ENCODE assay signal across 20 cellular contexts in the genomic region with DNA sequence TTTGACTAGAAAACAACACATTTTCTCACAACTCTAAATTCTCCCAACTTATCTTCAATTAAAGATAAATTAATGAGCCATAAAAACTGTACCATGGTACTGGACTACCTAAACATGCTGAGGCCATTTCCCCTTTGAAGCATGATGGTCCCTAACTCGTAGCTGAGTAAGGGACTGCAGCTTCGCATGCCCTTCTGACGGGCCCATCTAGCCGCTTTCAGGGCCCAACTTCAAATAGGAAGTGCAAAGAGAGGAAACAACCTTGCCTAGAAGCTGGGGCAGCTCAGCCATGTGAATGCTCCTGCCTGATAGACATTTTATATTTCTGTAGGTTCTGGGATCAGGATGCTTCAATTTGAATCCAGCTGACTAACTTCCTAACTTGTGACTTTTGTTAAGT.
DNase-seq lines count a peak whose midpoint lies in the region; ATAC-seq and TF ChIP-seq lines count a peak whose summit lies in the region.
"Had no signal": no experiment of that assay in that cellular context is flagged by ENCODE, and none has a peak within 500 bp of the region (broad histone marks: within the 10 kb centered on the region; RNA-seq: fewer than 3 reads in every experiment).

No MANE protein-coding gene starts in this region.

- intact Hi-C loops in left cardiac atrium (cut with DNase I) (loop anchor here in 1 of 2 donors (5.0 kb wide), 1 partner anchor 65 kb away; no protein-coding TSS in a partner anchor), tibial artery (cut with DNase I; ENCODE audit: low total_unique reads) (loop anchor here (5.0 to 10.0 kb wide), 3 partner anchors 55 to 93 kb away; no protein-coding TSS in a partner anchor)

- H3K14ac ChIP-seq in trophoblast cell (ENCODE audit: low read length): no peak overlapping the region

- H4K91ac ChIP-seq in trophoblast cell (ENCODE audit: low read depth, low read length): no peak overlapping the region

- H2AFZ ChIP-seq in trophoblast cell (ENCODE audit: insufficient read depth, low read length, poor library complexity): no peak overlapping the region

- CTCF ChIA-PET in WTC11 (lab: Charles Lee): no interaction called here

- TF ChIP-seq CTCF in right atrium auricular region (IDR thresholded peaks at IDR 0.05): no peak
- no peak for TF ChIP-seq CTCF in WTC11 (IDR thresholded peaks at IDR 0.05)
- no peak for TF ChIP-seq CTCF in tibial artery (IDR thresholded peaks at IDR 0.05)

- H3K4me1 ChIP-seq in right atrium auricular region: peaks cover 0 to 55% of the 10 kb centered on the region in 2 donors
- peaks cover 0 to 96% (median 22%) of the 10 kb centered on the region in 4 donors for H3K4me1 ChIP-seq in tibial artery
- H3K4me1 ChIP-seq in trophoblast cell (ENCODE audit: control insufficient read depth in 1 of 2, insufficient read depth in 2 of 2, low read length in 2 of 2): no peaks in the 10 kb centered on the region

- H3K4me3 ChIP-seq in right atrium auricular region (no peak overlapping the region), tibial artery (no peak overlapping the region), trophoblast cell (ENCODE audit: low read depth, low read length) (no peak overlapping the region)
- H3K4me3 ChIP-seq: A549, K562 had no signal

- POLR2A ChIA-PET in WTC11 (lab: Charles Lee): no interaction called here

- H3K27me3 Mint-ChIP-seq in WTC11 (ENCODE audit: low read depth): peaks cover 39% of the 10 kb centered on the region

- no peak overlapping the region for H2BK12ac ChIP-seq in trophoblast cell (ENCODE audit: low read length)

- no peaks in the 10 kb centered on the region for H3K79me2 ChIP-seq in trophoblast cell (ENCODE audit: control insufficient read depth, insufficient read depth, low read length, poor library complexity)

- no peak overlapping the region for H4K8ac ChIP-seq in trophoblast cell (ENCODE audit: low read depth, low read length)

- no peaks in the 10 kb centered on the region for H3K36me3 ChIP-seq in right atrium auricular region
- H3K36me3 ChIP-seq in tibial artery: no peaks in the 10 kb centered on the region
- H3K36me3 ChIP-seq in trophoblast cell (ENCODE audit: control insufficient read depth in 1 of 2, insufficient read depth in 2 of 2, low read length in 2 of 2): no peaks in the 10 kb centered on the region

- H3K27ac ChIP-seq in right atrium auricular region (peak overlapping the region; percentile 50 to 63), layer of hippocampus (ENCODE audit: low read depth, low read length) (peak overlapping the region; percentile 15), tibial artery (peak overlapping the region; percentile 25 to 74), trophoblast cell (ENCODE audit: low read depth, low read length) (no peak overlapping the region)
- H3K27ac ChIP-seq: A549, HL-60 had no signal

- H2BK120ac ChIP-seq in trophoblast cell (ENCODE audit: insufficient read depth, low read length, poor library complexity): no peak overlapping the region

- no peaks in the 10 kb centered on the region for H3K79me1 ChIP-seq in trophoblast cell (ENCODE audit: low read length)

- H3K9ac ChIP-seq in trophoblast cell (ENCODE audit: low read length): no peak overlapping the region

- H3K27me3 ChIP-seq in right atrium auricular region (no peaks in the 10 kb centered on the region), layer of hippocampus (ENCODE audit: control insufficient read depth, insufficient read depth, low read length) (no peaks in the 10 kb centered on the region), tibial artery (no peaks in the 10 kb centered on the region), trophoblast cell (ENCODE audit: insufficient read depth, low read length) (no peaks in the 10 kb centered on the region)

- peaks cover 67% of the 10 kb centered on the region for H3K4me1 Mint-ChIP-seq in WTC11

- H3K4me2 ChIP-seq in trophoblast cell (ENCODE audit: low read length): no peak overlapping the region
- H3K4me2 ChIP-seq: A549 had no signal

- no peaks in the 10 kb centered on the region for H3K9me3 ChIP-seq in right atrium auricular region
- H3K9me3 ChIP-seq in tibial artery: no peaks in the 10 kb centered on the region
- no peaks in the 10 kb centered on the region for H3K9me3 ChIP-seq in trophoblast cell (ENCODE audit: insufficient read depth, low read depth, low read length)
- H3K9me3 ChIP-seq: A549 had no signal

- no peak overlapping the region for H3K4me3 Mint-ChIP-seq in WTC11
- H3K4me3 Mint-ChIP-seq: CD4-positive, alpha-beta T cell had no signal

- H3K27ac Mint-ChIP-seq in WTC11: no peak overlapping the region
- H3K27ac Mint-ChIP-seq: CD4-positive, alpha-beta T cell had no signal

- H2BK5ac ChIP-seq in trophoblast cell (ENCODE audit: low read depth, low read length, poor library complexity): no peak overlapping the region

- no peak overlapping the region for H3K4ac ChIP-seq in trophoblast cell (ENCODE audit: low read depth, low read length)

- DNase-seq in right atrium auricular region (ENCODE audit: low spot score) (no peak), left cardiac atrium (no peak), WTC11 (ENCODE audit: low spot score) (no peak), tibial artery (no peak), SW480 (ENCODE audit: low spot score) (no peak), trophoblast cell (no peak)
- DNase-seq: CD4-positive, alpha-beta T cell; DND-41; GDM1; NCI-H1105; NCI-H1694 treated with DMSO at 0.1 percent for 48 hours; NCI-H345; NCI-H526 treated with DMSO at 0.1 percent for 48 hours; OCI-M1; RPMI8226 had no signal

- H2AK5ac ChIP-seq in trophoblast cell (ENCODE audit: low read length): no peak overlapping the region

- H3K23ac ChIP-seq in trophoblast cell (ENCODE audit: low read length): no peak overlapping the region

- H3K9me3 Mint-ChIP-seq in WTC11: 0 out of 2 replicates have a peak, but pooled peaks cover 5% of the 10 kb centered on the region
- H3K9me3 Mint-ChIP-seq: CD4-positive, alpha-beta T cell had no signal

- WGBS in trophoblast cell (ENCODE audit: extremely low coverage, insufficient coverage, insufficient read length): no CpG with 5 or more reads among the region's 4 CpGs

- H3K36me3 Mint-ChIP-seq in WTC11: no peaks in the 10 kb centered on the region

- no peak overlapping the region for H3K18ac ChIP-seq in trophoblast cell (ENCODE audit: low read length)

- no peak for ATAC-seq in left cardiac atrium
- ATAC-seq in WTC11: no peak
- no peak for ATAC-seq in GM21381 (IDR thresholded peaks at IDR 0.05; ENCODE audit: unreplicated experiment)
- ATAC-seq: A549, K562 had no signal

- H4K12ac ChIP-seq in trophoblast cell (ENCODE audit: low read depth, low read length): no peak overlapping the region

TF ChIP-seq in WTC11, 78 proteins besides CTCF, POLR2A, EP300 and RAD21:
- TF ChIP-seq, protein P1, sequence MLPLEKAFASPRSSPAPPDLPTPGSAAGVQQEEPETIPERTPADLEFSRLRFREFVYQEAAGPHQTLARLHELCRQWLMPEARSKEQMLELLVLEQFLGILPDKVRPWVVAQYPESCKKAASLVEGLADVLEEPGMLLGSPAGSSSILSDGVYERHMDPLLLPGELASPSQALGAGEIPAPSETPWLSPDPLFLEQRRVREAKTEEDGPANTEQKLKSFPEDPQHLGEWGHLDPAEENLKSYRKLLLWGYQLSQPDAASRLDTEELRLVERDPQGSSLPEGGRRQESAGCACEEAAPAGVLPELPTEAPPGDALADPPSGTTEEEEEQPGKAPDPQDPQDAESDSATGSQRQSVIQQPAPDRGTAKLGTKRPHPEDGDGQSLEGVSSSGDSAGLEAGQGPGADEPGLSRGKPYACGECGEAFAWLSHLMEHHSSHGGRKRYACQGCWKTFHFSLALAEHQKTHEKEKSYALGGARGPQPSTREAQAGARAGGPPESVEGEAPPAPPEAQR (CRISPR knock-in tag; IDR thresholded peaks at IDR 0.05): no peak
- TF ChIP-seq ZNF121 (CRISPR knock-in tag; IDR thresholded peaks at IDR 0.05): peak; percentile 57; the same call in 1 of the 2 replicates
